1 cellular context compared by ENCODE assay signal in genomic region chr16:89330177-89330856, GRCh38.
TF ChIP-seq lines count a peak whose summit lies in the region.

No MANE protein-coding gene starts in this region.

TF ChIP-seq in HepG2, 621 proteins besides CTCF, POLR2A, EP300 and RAD21 (continued from another document and continues in another):
- TF ChIP-seq, protein P1, sequence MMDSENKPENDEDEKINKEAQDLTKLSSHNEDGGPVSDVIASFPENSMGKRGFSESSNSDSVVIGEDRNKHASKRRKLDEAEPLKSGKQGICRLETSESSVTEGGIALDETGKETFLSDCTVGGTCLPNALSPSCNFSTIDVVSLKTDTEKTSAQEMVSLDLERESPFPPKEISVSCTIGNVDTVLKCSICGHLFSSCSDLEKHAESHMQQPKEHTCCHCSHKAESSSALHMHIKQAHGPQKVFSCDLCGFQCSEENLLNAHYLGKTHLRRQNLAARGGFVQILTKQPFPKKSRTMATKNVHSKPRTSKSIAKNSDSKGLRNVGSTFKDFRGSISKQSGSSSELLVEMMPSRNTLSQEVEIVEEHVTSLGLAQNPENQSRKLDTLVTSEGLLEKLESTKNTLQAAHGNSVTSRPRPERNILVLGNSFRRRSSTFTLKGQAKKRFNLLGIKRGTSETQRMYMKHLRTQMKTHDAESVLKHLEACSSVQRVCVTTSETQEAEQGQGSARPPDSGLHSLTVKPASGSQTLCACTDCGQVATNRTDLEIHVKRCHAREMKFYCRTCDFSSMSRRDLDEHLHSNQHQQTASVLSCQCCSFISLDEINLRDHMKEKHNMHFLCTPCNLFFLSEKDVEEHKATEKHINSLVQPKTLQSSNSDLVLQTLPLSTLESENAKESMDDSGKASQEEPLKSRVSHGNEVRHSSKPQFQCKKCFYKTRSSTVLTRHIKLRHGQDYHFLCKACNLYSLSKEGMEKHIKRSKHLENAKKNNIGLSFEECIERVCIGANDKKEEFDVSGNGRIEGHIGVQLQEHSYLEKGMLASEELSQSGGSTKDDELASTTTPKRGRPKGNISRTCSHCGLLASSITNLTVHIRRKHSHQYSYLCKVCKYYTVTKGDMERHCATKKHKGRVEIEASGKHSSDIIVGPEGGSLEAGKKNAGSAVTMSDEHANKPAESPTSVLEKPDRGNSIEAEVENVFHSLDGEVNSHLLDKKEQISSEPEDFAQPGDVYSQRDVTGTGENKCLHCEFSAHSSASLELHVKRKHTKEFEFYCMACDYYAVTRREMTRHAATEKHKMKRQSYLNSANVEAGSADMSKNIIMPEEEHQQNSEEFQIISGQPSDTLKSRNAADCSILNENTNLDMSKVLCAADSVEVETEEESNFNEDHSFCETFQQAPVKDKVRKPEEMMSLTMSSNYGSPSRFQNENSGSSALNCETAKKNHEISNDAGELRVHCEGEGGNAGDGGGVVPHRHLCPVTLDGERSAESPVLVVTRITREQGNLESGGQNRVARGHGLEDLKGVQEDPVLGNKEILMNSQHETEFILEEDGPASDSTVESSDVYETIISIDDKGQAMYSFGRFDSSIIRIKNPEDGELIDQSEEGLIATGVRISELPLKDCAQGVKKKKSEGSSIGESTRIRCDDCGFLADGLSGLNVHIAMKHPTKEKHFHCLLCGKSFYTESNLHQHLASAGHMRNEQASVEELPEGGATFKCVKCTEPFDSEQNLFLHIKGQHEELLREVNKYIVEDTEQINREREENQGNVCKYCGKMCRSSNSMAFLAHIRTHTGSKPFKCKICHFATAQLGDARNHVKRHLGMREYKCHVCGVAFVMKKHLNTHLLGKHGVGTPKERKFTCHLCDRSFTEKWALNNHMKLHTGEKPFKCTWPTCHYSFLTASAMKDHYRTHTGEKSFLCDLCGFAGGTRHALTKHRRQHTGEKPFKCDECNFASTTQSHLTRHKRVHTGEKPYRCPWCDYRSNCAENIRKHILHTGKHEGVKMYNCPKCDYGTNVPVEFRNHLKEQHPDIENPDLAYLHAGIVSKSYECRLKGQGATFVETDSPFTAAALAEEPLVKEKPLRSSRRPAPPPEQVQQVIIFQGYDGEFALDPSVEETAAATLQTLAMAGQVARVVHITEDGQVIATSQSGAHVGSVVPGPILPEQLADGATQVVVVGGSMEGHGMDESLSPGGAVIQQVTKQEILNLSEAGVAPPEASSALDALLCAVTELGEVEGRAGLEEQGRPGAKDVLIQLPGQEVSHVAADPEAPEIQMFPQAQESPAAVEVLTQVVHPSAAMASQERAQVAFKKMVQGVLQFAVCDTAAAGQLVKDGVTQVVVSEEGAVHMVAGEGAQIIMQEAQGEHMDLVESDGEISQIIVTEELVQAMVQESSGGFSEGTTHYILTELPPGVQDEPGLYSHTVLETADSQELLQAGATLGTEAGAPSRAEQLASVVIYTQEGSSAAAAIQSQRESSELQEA (CRISPR knock-in tag; IDR thresholded peaks at IDR 0.05; ENCODE audit: not compliant biosample characterization) = no peak
- no peak for TF ChIP-seq XBP1 (CRISPR knock-in tag; IDR thresholded peaks at IDR 0.05)
- no peak for TF ChIP-seq ZKSCAN8 (CRISPR knock-in tag; IDR thresholded peaks at IDR 0.05; ENCODE audit: borderline replicate concordance)
- TF ChIP-seq, protein P2, sequence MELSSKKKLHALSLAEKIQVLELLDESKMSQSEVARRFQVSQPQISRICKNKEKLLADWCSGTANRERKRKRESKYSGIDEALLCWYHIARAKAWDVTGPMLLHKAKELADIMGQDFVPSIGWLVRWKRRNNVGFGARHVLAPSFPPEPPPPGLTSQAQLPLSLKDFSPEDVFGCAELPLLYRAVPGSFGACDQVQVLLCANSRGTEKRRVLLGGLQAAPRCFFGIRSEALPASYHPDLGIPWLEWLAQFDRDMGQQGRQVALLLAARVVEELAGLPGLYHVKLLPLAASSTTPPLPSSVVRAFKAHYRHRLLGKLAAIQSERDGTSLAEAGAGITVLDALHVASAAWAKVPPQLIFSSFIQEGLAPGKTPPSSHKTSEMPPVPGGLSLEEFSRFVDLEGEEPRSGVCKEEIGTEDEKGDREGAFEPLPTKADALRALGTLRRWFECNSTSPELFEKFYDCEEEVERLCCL (CRISPR knock-in tag; IDR thresholded peaks at IDR 0.05; ENCODE audit: borderline replicate concordance) = no peak
- TF ChIP-seq ZNF674 (CRISPR knock-in tag; IDR thresholded peaks at IDR 0.05; ENCODE audit: low read depth) = no peak
- no peak for TF ChIP-seq ZNF432 (CRISPR knock-in tag; IDR thresholded peaks at IDR 0.05; ENCODE audit: borderline replicate concordance)
- TF ChIP-seq MLXIP (CRISPR knock-in tag; IDR thresholded peaks at IDR 0.05; ENCODE audit: borderline replicate concordance) = no peak
- no peak for TF ChIP-seq ZC3H4 (CRISPR knock-in tag; IDR thresholded peaks at IDR 0.05; ENCODE audit: borderline replicate concordance)
- TF ChIP-seq ZNF143 (CRISPR knock-in tag; IDR thresholded peaks at IDR 0.05) = no peak
- no peak for TF ChIP-seq MTA3 (CRISPR knock-in tag; IDR thresholded peaks at IDR 0.05)
- TF ChIP-seq ZNF44 (CRISPR knock-in tag; IDR thresholded peaks at IDR 0.05) = no peak
- no peak for TF ChIP-seq SKIL (CRISPR knock-in tag; IDR thresholded peaks at IDR 0.05; ENCODE audit: borderline replicate concordance)
- TF ChIP-seq MZF1 (CRISPR knock-in tag; IDR thresholded peaks at IDR 0.05; ENCODE audit: borderline replicate concordance) = no peak
- TF ChIP-seq MEIS1 (CRISPR knock-in tag; IDR thresholded peaks at IDR 0.05; ENCODE audit: borderline replicate concordance) = no peak
- no peak for TF ChIP-seq CAMTA2 (CRISPR knock-in tag; IDR thresholded peaks at IDR 0.05; ENCODE audit: borderline replicate concordance)
- TF ChIP-seq, protein P3, sequence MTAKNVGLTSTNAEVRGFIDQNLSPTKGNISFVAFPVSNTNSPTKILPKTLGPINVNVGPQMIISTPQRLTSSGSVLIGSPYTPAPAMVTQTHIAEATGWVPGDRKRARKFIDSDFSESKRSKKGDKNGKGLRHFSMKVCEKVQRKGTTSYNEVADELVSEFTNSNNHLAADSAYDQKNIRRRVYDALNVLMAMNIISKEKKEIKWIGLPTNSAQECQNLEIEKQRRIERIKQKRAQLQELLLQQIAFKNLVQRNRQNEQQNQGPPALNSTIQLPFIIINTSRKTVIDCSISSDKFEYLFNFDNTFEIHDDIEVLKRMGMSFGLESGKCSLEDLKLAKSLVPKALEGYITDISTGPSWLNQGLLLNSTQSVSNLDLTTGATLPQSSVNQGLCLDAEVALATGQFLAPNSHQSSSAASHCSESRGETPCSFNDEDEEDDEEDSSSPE (CRISPR knock-in tag; IDR thresholded peaks at IDR 0.05) = no peak
- no peak for TF ChIP-seq ISX (CRISPR knock-in tag; conservative IDR thresholded peaks at IDR 0.05)
- TF ChIP-seq ZNF550 (CRISPR knock-in tag; IDR thresholded peaks at IDR 0.05; ENCODE audit: borderline replicate concordance) = no peak
- TF ChIP-seq ZFYVE20 (CRISPR knock-in tag; IDR thresholded peaks at IDR 0.05; ENCODE audit: borderline replicate concordance, low read depth) = no peak
- TF ChIP-seq ZNF644 (CRISPR knock-in tag; IDR thresholded peaks at IDR 0.05; ENCODE audit: low read depth) = no peak
- TF ChIP-seq ZNF784 (CRISPR knock-in tag; IDR thresholded peaks at IDR 0.05; ENCODE audit: borderline replicate concordance) = no peak
- TF ChIP-seq PHF8 (CRISPR knock-in tag; IDR thresholded peaks at IDR 0.05) = no peak
- no peak for TF ChIP-seq GATA4 (IDR thresholded peaks at IDR 0.05; ENCODE audit: borderline replicate concordance, low read depth)
- TF ChIP-seq RFXANK (CRISPR knock-in tag; IDR thresholded peaks at IDR 0.05) = no peak
- TF ChIP-seq ZNF503 (CRISPR knock-in tag; IDR thresholded peaks at IDR 0.05) = no peak; the same call in 1 of the 2 replicates
- peak; percentile 70 for TF ChIP-seq NCOA2 (CRISPR knock-in tag; IDR thresholded peaks at IDR 0.05)
- no peak for TF ChIP-seq SOX6 (IDR thresholded peaks at IDR 0.05)
- peak; percentile 68; the same call in 1 of the 2 replicates for TF ChIP-seq SOX6 (CRISPR knock-in tag; IDR thresholded peaks at IDR 0.05)
- no peak for TF ChIP-seq ZNF556 (CRISPR knock-in tag; IDR thresholded peaks at IDR 0.05; ENCODE audit: borderline replicate concordance)
- no peak for TF ChIP-seq WIZ (CRISPR knock-in tag; IDR thresholded peaks at IDR 0.05)
- no peak for TF ChIP-seq ZNF512B (CRISPR knock-in tag; IDR thresholded peaks at IDR 0.05; ENCODE audit: borderline replicate concordance)
- no peak for TF ChIP-seq PRPF4 (IDR thresholded peaks at IDR 0.05; ENCODE audit: low read depth, low read length, poor library complexity, severe bottlenecking)
- TF ChIP-seq ZNF672 (CRISPR knock-in tag; IDR thresholded peaks at IDR 0.05) = no peak
- TF ChIP-seq ZNF207 (IDR thresholded peaks at IDR 0.05; ENCODE audit: borderline replicate concordance) = no peak
- TF ChIP-seq THYN1 (CRISPR knock-in tag; IDR thresholded peaks at IDR 0.05; ENCODE audit: borderline replicate concordance, low read depth) = no peak
- no peak for TF ChIP-seq FOSL1 (CRISPR knock-in tag; IDR thresholded peaks at IDR 0.05; ENCODE audit: borderline replicate concordance)
- TF ChIP-seq ZFP90 (CRISPR knock-in tag; IDR thresholded peaks at IDR 0.05; ENCODE audit: borderline replicate concordance) = no peak
- TF ChIP-seq ELF1 (CRISPR knock-in tag; IDR thresholded peaks at IDR 0.05) = no peak; the same call in 1 of the 2 replicates
- TF ChIP-seq CENPT (CRISPR knock-in tag; IDR thresholded peaks at IDR 0.05; ENCODE audit: low read depth) = no peak
- peak; percentile 55; the same call in 1 of the 2 replicates for TF ChIP-seq MIXL1 (CRISPR knock-in tag; IDR thresholded peaks at IDR 0.05)
